In genomic region chr2:61178603-61179545, GRCh38 we compare ENCODE assay signal across 8 cellular contexts. TPM values are rescaled to one million over a fixed set of nuclear protein-coding genes. Genes with fewer than 3 reads are reported as not detected.
DNase-seq lines count a peak whose midpoint lies in the region; ATAC-seq, FAIRE-seq and TF ChIP-seq lines count a peak whose summit lies in the region.

No MANE protein-coding gene starts in this region.

- H3K9me2 ChIP-seq in Karpas-422 (replicated peaks; ENCODE audit: insufficient read depth, low read length) = no peaks in the 10 kb centered on the region

- peak overlapping the region; percentile 84 to 99 (median 96) for H3K27ac Mint-ChIP-seq in CD8-positive, alpha-beta memory T cell
- H3K27ac Mint-ChIP-seq in naive thymus-derived CD4-positive, alpha-beta T cell = peak overlapping the region; percentile 82 to 97 (median 92)

- H3K36me3 ChIP-seq in CD8-positive, alpha-beta memory T cell (ENCODE audit: insufficient read depth, low read length) = peaks cover 31% of the 10 kb centered on the region
- H3K36me3 ChIP-seq in Karpas-422 (ENCODE audit: insufficient read depth, low read length) (peaks cover 44% of the 10 kb centered on the region), bronchial epithelial cell (ENCODE audit: control insufficient read depth, insufficient read depth, low read length) (peaks cover 16% of the 10 kb centered on the region)
- peaks cover 8 to 45% (median 8%) of the 10 kb centered on the region in 3 experiments for H3K36me3 ChIP-seq in naive thymus-derived CD4-positive, alpha-beta T cell (ENCODE audit: control insufficient read depth in 2 of 3, insufficient read depth in 3 of 3, low read length in 3 of 3)

- POLR2A ChIA-PET in CD8-positive, alpha-beta memory T cell (lab: Charles Lee) = interaction anchor here (0.6 to 3.6 kb wide), 5 partner anchors 10 to 297 kb away, joined by 3 to 48 read pairs (median 3); no protein-coding TSS in a partner anchor
- POLR2A ChIA-PET in naive thymus-derived CD4-positive, alpha-beta T cell (lab: Charles Lee) = interaction anchor here (0.8 to 5.7 kb wide), 12 partner anchors 10 to 359 kb away, joined by 3 to 55 read pairs (median 6); partner anchors contain the start of genes SANBR and XPO1

- H3K27ac ChIP-seq in CD8-positive, alpha-beta memory T cell (ENCODE audit: low read depth, low read length) = peak overlapping the region; percentile 95
- peak overlapping the region; percentile 74; the same call in 1 of the 2 replicates for H3K27ac ChIP-seq in Karpas-422 (ENCODE audit: low read length)
- peak overlapping the region; percentile 97 for H3K27ac ChIP-seq in naive thymus-derived CD4-positive, alpha-beta T cell (ENCODE audit: low read depth, low read length)

- peak overlapping the region; percentile 91 to 95 (median 94) for H3K4me3 Mint-ChIP-seq in CD8-positive, alpha-beta memory T cell
- H3K4me3 Mint-ChIP-seq in naive thymus-derived CD4-positive, alpha-beta T cell = peak overlapping the region; percentile 78 to 97 (median 92)

- H3K27me3 ChIP-seq in CD8-positive, alpha-beta memory T cell (ENCODE audit: insufficient read depth, low read length, poor library complexity, severe bottlenecking) = no peaks in the 10 kb centered on the region
- H3K27me3 ChIP-seq in Karpas-422 (ENCODE audit: low read length) (no peaks in the 10 kb centered on the region), bronchial epithelial cell (ENCODE audit: control insufficient read depth, insufficient read depth, low read length) (no peaks in the 10 kb centered on the region)
- H3K27me3 ChIP-seq in naive thymus-derived CD4-positive, alpha-beta T cell (ENCODE audit: control insufficient read depth in 2 of 2, insufficient read depth in 2 of 2, low read length in 2 of 2) = no peaks in the 10 kb centered on the region

- intact Hi-C loops in naive thymus-derived CD4-positive, alpha-beta T cell (cut with micrococcal nuclease) = loop anchor here (1.0 to 10.0 kb wide), 6 partner anchors 423 to 1526 kb away; partner anchors contain the start of genes B3GNT2 (in 2 of the 2), EHBP1 (in 1 of the 2), FAM161A (in 1 of the 2) and PAPOLG (in 1 of the 2)

- peaks cover 63% of the 10 kb centered on the region for H3K79me2 ChIP-seq in Karpas-422 (ENCODE audit: low read length)

- H3K36me3 Mint-ChIP-seq in CD8-positive, alpha-beta memory T cell = peaks cover 0 to 59% (median 8%) of the 10 kb centered on the region in 3 donors
- H3K36me3 Mint-ChIP-seq in naive thymus-derived CD4-positive, alpha-beta T cell = peaks cover 14 to 38% (median 21%) of the 10 kb centered on the region in 5 donors

- CTCF ChIA-PET in CD8-positive, alpha-beta memory T cell (lab: Charles Lee) = interaction anchor here (1.2 to 3.7 kb wide), 4 partner anchors 13 to 34 kb away, joined by 3 to 11 read pairs (median 3); no protein-coding TSS in a partner anchor
- CTCF ChIA-PET in naive thymus-derived CD4-positive, alpha-beta T cell (lab: Charles Lee) = interaction anchor here (0.6 kb wide), 1 partner anchor 31 kb away, joined by 3 read pairs; no protein-coding TSS in a partner anchor

- no peaks in the 10 kb centered on the region; the same call in 1 of the 2 replicates for H4K20me1 ChIP-seq in Karpas-422 (ENCODE audit: insufficient read depth, low read depth, low read length)

- H3K4me1 ChIP-seq in CD8-positive, alpha-beta memory T cell (ENCODE audit: insufficient read depth, low read length) = peaks cover 54% of the 10 kb centered on the region
- peaks cover 46% of the 10 kb centered on the region for H3K4me1 ChIP-seq in Karpas-422 (ENCODE audit: low read length)
- H3K4me1 ChIP-seq in naive thymus-derived CD4-positive, alpha-beta T cell (ENCODE audit: control insufficient read depth in 2 of 2, insufficient read depth in 2 of 2, low read length in 2 of 2) = peaks cover 27 to 44% of the 10 kb centered on the region in 2 donors

- H3K4me3 ChIP-seq in CD8-positive, alpha-beta memory T cell (ENCODE audit: low read length) = peak overlapping the region; percentile 84
- H3K4me3 ChIP-seq in Karpas-422 (ENCODE audit: low read length) (peak overlapping the region; percentile 77), bronchial epithelial cell (ENCODE audit: low read depth, low read length) (no peak overlapping the region)
- H3K4me3 ChIP-seq in naive thymus-derived CD4-positive, alpha-beta T cell (ENCODE audit: low read length) = peak overlapping the region; percentile 82

- DNase-seq in CD8-positive, alpha-beta memory T cell = no peak
- DNase-seq in Karpas-422 = no peak
- DNase-seq in bronchial epithelial cell (ENCODE audit: low read depth) = peak; percentile 23
- no peak for DNase-seq in naive thymus-derived CD4-positive, alpha-beta T cell
- DNase-seq in globus pallidus (ENCODE audit: low spot score) = no peak
- DNase-seq in dedifferentiated amniotic fluid mesenchymal stem cell (ENCODE audit: extremely low spot score) = no peak

- H3K4me2 ChIP-seq in Karpas-422 (ENCODE audit: low read depth, low read length, poor library complexity, severe bottlenecking) = peak overlapping the region; percentile 84

- peak overlapping the region; percentile 96 for H3K9ac ChIP-seq in Karpas-422 (ENCODE audit: low read length)

- no peaks in the 10 kb centered on the region for H3K27me3 Mint-ChIP-seq in CD8-positive, alpha-beta memory T cell
- peaks cover 0 to 8% (median 0%) of the 10 kb centered on the region in 5 donors for H3K27me3 Mint-ChIP-seq in naive thymus-derived CD4-positive, alpha-beta T cell

- H3K9me3 Mint-ChIP-seq in CD8-positive, alpha-beta memory T cell = no peaks in the 10 kb centered on the region
- peaks cover 0 to 3% (median 0%) of the 10 kb centered on the region in 11 donors for H3K9me3 Mint-ChIP-seq in naive thymus-derived CD4-positive, alpha-beta T cell

- no peak overlapping the region for H2AFZ ChIP-seq in Karpas-422 (ENCODE audit: low read length)

- TF ChIP-seq CTCF in bronchial epithelial cell (IDR thresholded peaks at IDR 0.05; ENCODE audit: insufficient read depth, low read length, severe bottlenecking) = no peak

- H3K9me3 ChIP-seq in CD8-positive, alpha-beta memory T cell (ENCODE audit: low read length) = no peaks in the 10 kb centered on the region
- H3K9me3 ChIP-seq in Karpas-422 (ENCODE audit: low read length) = no peaks in the 10 kb centered on the region
- H3K9me3 ChIP-seq in naive thymus-derived CD4-positive, alpha-beta T cell (ENCODE audit: control insufficient read depth in 2 of 3, low read length in 3 of 3) = no peaks in the 10 kb centered on the region

- ATAC-seq in naive thymus-derived CD4-positive, alpha-beta T cell = no peak
- ATAC-seq in GM18498 (IDR thresholded peaks at IDR 0.05; ENCODE audit: unreplicated experiment) = no peak
- ATAC-seq in HG03175 (IDR thresholded peaks at IDR 0.05; ENCODE audit: unreplicated experiment) = no peak

- FAIRE-seq in bronchial epithelial cell (lab: Jason Lieb, UNC) = no peak

- H3K4me1 Mint-ChIP-seq in CD8-positive, alpha-beta memory T cell = peaks cover 63 to 73% (median 67%) of the 10 kb centered on the region in 3 donors
- peaks cover 48 to 69% (median 65%) of the 10 kb centered on the region in 7 donors for H3K4me1 Mint-ChIP-seq in naive thymus-derived CD4-positive, alpha-beta T cell

RNA-seq across cellular contexts. Expression of gene C2orf74, which starts 16.9 kb away (rescaled TPM):
- total RNA-seq in CD8-positive, alpha-beta memory T cell = 10 to 100 TPM; 12.5 to 14.1 TPM
- polyA plus RNA-seq in CD8-positive, alpha-beta memory T cell = 46.6 TPM
- 7.6 and 21.4 TPM in 2 replicates for total RNA-seq in Karpas-422 (2014; rRNA removed; shearing (Covaris generic); ENCODE audit: low replicate concordance)
- 10.0 and 13.1 TPM in 2 replicates for total RNA-seq in bronchial epithelial cell
- 10 to 100 TPM in 2 of 5 experiments, 1 to 10 TPM in 3; 5.1 to 24.2 (median 8.8) TPM for total RNA-seq in naive thymus-derived CD4-positive, alpha-beta T cell
- 10 to 100 TPM; 48.8 to 54.1 TPM for polyA plus RNA-seq in naive thymus-derived CD4-positive, alpha-beta T cell
